Comparison of ENCODE assay signal across 27 cellular contexts in genomic region chr7:47448971-47449370, GRCh38.
DNase-seq lines count a peak whose midpoint lies in the region; ATAC-seq, FAIRE-seq and TF ChIP-seq lines count a peak whose summit lies in the region.
"Had no signal": no experiment of that assay in that cellular context is flagged by ENCODE, and none has a peak within 500 bp of the region (broad histone marks: within the 10 kb centered on the region; RNA-seq: fewer than 3 reads in every experiment).

No MANE protein-coding gene starts in this region.

- no peak overlapping the region for H3K9ac ChIP-seq in HepG2 (ENCODE audit: insufficient read depth, low read depth, low read length)

- H3K4me1 Mint-ChIP-seq in mesothelial cell of epicardium = peaks cover 47% of the 10 kb centered on the region

- TF ChIP-seq POLR2A in HepG2 (IDR thresholded peaks at IDR 0.05; ENCODE audit: insufficient read depth in 1 of 2, low read depth in 2 of 2, low read length in 2 of 2) (no peak), right lobe of liver (IDR thresholded peaks at IDR 0.05) (no peak)

- H3K4me2 ChIP-seq in HepG2 (ENCODE audit: low read depth, low read length) = no peak overlapping the region

- H2AFZ ChIP-seq in HepG2 (ENCODE audit: low read length) = no peak overlapping the region

- no peak overlapping the region for H3K4me3 Mint-ChIP-seq in mesothelial cell of epicardium
- H3K4me3 Mint-ChIP-seq: B cell; CD8-positive, alpha-beta T cell; IgD-negative memory B cell had no signal

- H3K27ac ChIP-seq in HepG2 (ENCODE audit: extremely low read length, insufficient read depth, low read length) (no peak overlapping the region), right lobe of liver (peak overlapping the region in 1 of 3 donors; percentile 67), psoas muscle (peak overlapping the region; percentile 94)
- H3K27ac ChIP-seq: 22Rv1, C4-2B, SJCRH30 had no signal

- no peaks in the 10 kb centered on the region for H3K9me3 Mint-ChIP-seq in mesothelial cell of epicardium
- H3K9me3 Mint-ChIP-seq: CD8-positive, alpha-beta T cell; IgD-negative memory B cell had no signal

- peaks cover 87% of the 10 kb centered on the region for H3K79me2 ChIP-seq in HepG2 (ENCODE audit: insufficient read depth, low read length)

- H3K27me3 Mint-ChIP-seq in mesothelial cell of epicardium (ENCODE audit: low read depth) = no peaks in the 10 kb centered on the region
- H3K27me3 Mint-ChIP-seq: B cell, IgD-negative memory B cell had no signal

- no peak for TF ChIP-seq RAD21 in HepG2 (CRISPR knock-in tag; IDR thresholded peaks at IDR 0.05)

- H3K4me3 ChIP-seq in HepG2 (replicated peaks in 1 of 3; ENCODE audit: insufficient read depth in 1 of 3, low read depth in 2 of 3, low read length in 3 of 3) (no peak overlapping the region), right lobe of liver (no peak overlapping the region), psoas muscle (no peak overlapping the region)
- H3K4me3 ChIP-seq: SJCRH30 had no signal

- TF ChIP-seq CTCF in HepG2 (CRISPR knock-in tag; IDR thresholded peaks at IDR 0.05) = no peak
- no peak for TF ChIP-seq CTCF in right lobe of liver (IDR thresholded peaks at IDR 0.05)
- TF ChIP-seq CTCF in mesothelial cell of epicardium (IDR thresholded peaks at IDR 0.05; ENCODE audit: unreplicated experiment) = no peak
- no peak for TF ChIP-seq CTCF in psoas muscle (IDR thresholded peaks at IDR 0.05)

- H3K4me1 ChIP-seq in HepG2 (ENCODE audit: insufficient read depth, low read length) = peaks cover 50% of the 10 kb centered on the region
- H3K4me1 ChIP-seq in right lobe of liver = peaks cover 0 to 74% (median 39%) of the 10 kb centered on the region in 4 donors
- H3K4me1 ChIP-seq in psoas muscle = peaks cover 60% of the 10 kb centered on the region

- BruUV-seq in HepG2 (replicated peaks; lab: Mats Ljungman, UMichigan) = no TSS peak

- H3K27ac Mint-ChIP-seq in mesothelial cell of epicardium = peak overlapping the region; percentile 77
- H3K27ac Mint-ChIP-seq: B cell; CD8-positive, alpha-beta T cell; IgD-negative memory B cell had no signal

- ATAC-seq in HepG2 = no peak
- no peak for ATAC-seq in right lobe of liver
- ATAC-seq in psoas muscle = no peak
- ATAC-seq in GM18498 (IDR thresholded peaks at IDR 0.05; ENCODE audit: unreplicated experiment) = no peak
- ATAC-seq in HG02763 (IDR thresholded peaks at IDR 0.05; ENCODE audit: unreplicated experiment) = no peak
- no peak for ATAC-seq in HG02973 (IDR thresholded peaks at IDR 0.05; ENCODE audit: unreplicated experiment)
- ATAC-seq: CD8-positive, alpha-beta T cell; PC-3; Right ventricle myocardium inferior; SK-N-SH treated with all-trans-retinoic acid at 6 μM for 48 hours had no signal

- TF ChIP-seq EP300 in HepG2 (IDR thresholded peaks at IDR 0.05; ENCODE audit: low read depth in 2 of 2, low read length in 2 of 2) = no peak
- no peak for TF ChIP-seq EP300 in HepG2 (CRISPR knock-in tag; IDR thresholded peaks at IDR 0.05; ENCODE audit: borderline replicate concordance)

- CTCF ChIA-PET in HepG2 (lab: Yijun Ruan, JAX; ENCODE audit: low intra/inter-chr PET ratio, low total read pairs) = no interaction called here

- intact Hi-C loops in HepG2 (cut with micrococcal nuclease; ENCODE audit: unreplicated experiment) = loop anchor here (5.0 kb wide), 1 partner anchor 368 kb away; no protein-coding TSS in a partner anchor
- intact Hi-C loops in right lobe of liver (cut with DNase I) = no loop called here
- intact Hi-C loops in psoas muscle (cut with DNase I) = loop anchor here (5.0 to 10.0 kb wide), 3 partner anchors 33 to 126 kb away; no protein-coding TSS in a partner anchor

- H3K9me3 ChIP-seq in HepG2 (ENCODE audit: low read length) (no peaks in the 10 kb centered on the region), right lobe of liver (no peaks in the 10 kb centered on the region), psoas muscle (no peaks in the 10 kb centered on the region)
- H3K9me3 ChIP-seq: SJCRH30 had no signal

- DNase-seq in HepG2 (ENCODE audit: low spot score) (no peak), right lobe of liver (no peak), mesothelial cell of epicardium (ENCODE audit: low spot score in 2 of 2, unreplicated experiment in 2 of 2) (no peak), psoas muscle (no peak), HPDE6-E6E7 (ENCODE audit: extremely low spot score) (no peak)
- DNase-seq: CD8-positive, alpha-beta T cell; DND-41; NCI-H1092 treated with DMSO at 0.1 percent for 48 hours; NCI-H1436 treated with DMSO at 0.1 percent for 48 hours; NCI-H1930; NCI-H2107; NCI-H446; NCI-H524 treated with DMSO at 0.1 percent for 48 hours; NCI-H774; PC-3; SJCRH30 had no signal

- FAIRE-seq in HepG2 (lab: Jason Lieb, UNC) = no peak
- FAIRE-seq: GM12892, H54 had no signal

- H3K36me3 ChIP-seq in HepG2 (replicated peaks in 1 of 2; ENCODE audit: control insufficient read depth in 1 of 2, insufficient read depth in 2 of 2, low read length in 2 of 2) = peaks cover 11 to 20% of the 10 kb centered on the region in 2 experiments; a peak in 3 of 5 replicates
- no peaks in the 10 kb centered on the region for H3K36me3 ChIP-seq in right lobe of liver
- no peaks in the 10 kb centered on the region for H3K36me3 ChIP-seq in psoas muscle (ENCODE audit: insufficient read depth in 1 of 2, low read depth in 1 of 2)
- H3K36me3 ChIP-seq: SJCRH30 had no signal

- peaks cover 62% of the 10 kb centered on the region for H4K20me1 ChIP-seq in HepG2 (ENCODE audit: insufficient read depth, low read length)

- H3K27me3 ChIP-seq in HepG2 (ENCODE audit: control insufficient read depth in 1 of 2, insufficient read depth in 2 of 2, low read length in 2 of 2) (no peaks in the 10 kb centered on the region), right lobe of liver (no peaks in the 10 kb centered on the region), psoas muscle (ENCODE audit: insufficient read depth in 3 of 3, low read length in 2 of 3) (no peaks in the 10 kb centered on the region)
- H3K27me3 ChIP-seq: SJCRH30 had no signal

- POLR2A ChIA-PET in HepG2 (lab: Yijun Ruan, JAX) = no interaction called here

- in situ Hi-C loops in HepG2 (cut with HindIII; ENCODE audit: extremely low pct_ligation_motif_present, low pct_unique_long_range_greater_than_20kb) = no loop called here

- H3K36me3 Mint-ChIP-seq in mesothelial cell of epicardium = peaks cover 11% of the 10 kb centered on the region
- H3K36me3 Mint-ChIP-seq: CD8-positive, alpha-beta T cell had no signal

- WGBS in HepG2 (ENCODE audit: low lambda C conversion rate) = 100% methylated on average over 3 of the region's 9 CpGs
- 92% methylated on average over 4 of the region's 9 CpGs for WGBS in right lobe of liver (ENCODE audit: insufficient coverage, low coverage, low lambda C conversion rate, missing lambda C conversion rate)
- 73 to 90% (median 76%) methylated on average over 9 of the region's 9 CpGs for WGBS in psoas muscle, 3 donors

TF ChIP-seq in HepG2, 621 proteins besides CTCF, POLR2A, EP300 and RAD21:
- TF ChIP-seq ZNF768 (CRISPR knock-in tag; IDR thresholded peaks at IDR 0.05) (no peak), ZBTB38 (CRISPR knock-in tag; IDR thresholded peaks at IDR 0.05) (peak; percentile 90)

Comparison
In these comparisons a context has a peak if more than half of its experiments do, and no peak if none do; other contexts are left out.
1. intact Hi-C loops: an anchor here in HepG2 (5.0 kb wide) and psoas muscle (5.0 to 10.0 kb wide); none called in right lobe of liver.